ENCODE assay signal across 15 cellular contexts in genomic region chr10:8121199-8121890, GRCh38.
"Had no signal": no experiment of that assay in that cellular context is flagged by ENCODE, and none has a peak within 500 bp of the region (broad histone marks: within the 10 kb centered on the region; RNA-seq: fewer than 3 reads in every experiment).

No MANE protein-coding gene starts in this region.

- H3K4me1 Mint-ChIP-seq: activated B cell treated with CpG ODN at 0.5 μM for 24 hours; activated naive CD4-positive, alpha-beta T cell treated with anti-CD3 and anti-CD28 coated beads, Interleukin-2, amount 50 U/mL, for 24 hours; stimulated activated memory B cell treated with anti-CD40 and anti-IgM and Interleukin-4, amounts not matched to agents 10 μg/mL and 1 μg/mL and 100 μg/mL, for 72 hours had no signal

- H3K9me3 Mint-ChIP-seq: activated B cell treated with CpG ODN at 0.5 μM for 24 hours; activated naive CD4-positive, alpha-beta T cell treated with anti-CD3 and anti-CD28 coated beads, Interleukin-2, amount 50 U/mL, for 24 hours; naive thymus-derived CD8-positive, alpha-beta T cell had no signal

- H3K27ac Mint-ChIP-seq: activated B cell treated with CpG ODN at 0.5 μM for 24 hours; activated CD4-positive, alpha-beta T cell treated with anti-CD3 and anti-CD28 coated beads, Interleukin-2, amount 10 ng/mL, durations not matched to agents 24 days and 14 days; activated naive CD4-positive, alpha-beta T cell treated with anti-CD3 and anti-CD28 coated beads, Interleukin-2, amount 50 U/mL, for 24 hours; stimulated activated memory B cell treated with anti-CD40 and anti-IgM and Interleukin-4, amounts not matched to agents 10 μg/mL and 1 μg/mL and 100 μg/mL, for 72 hours had no signal

- H3K27me3 Mint-ChIP-seq: activated B cell treated with CpG ODN at 0.5 μM for 24 hours; activated naive CD4-positive, alpha-beta T cell treated with anti-CD3 and anti-CD28 coated beads, Interleukin-2, amount 50 U/mL, for 24 hours had no signal

- H3K36me3 ChIP-seq: tibial nerve, vagina had no signal

- H3K4me3 ChIP-seq: tibial nerve, vagina had no signal

- H3K27me3 ChIP-seq: tibial nerve, vagina had no signal

- ATAC-seq: left lobe of liver; stimulated activated memory B cell treated with anti-CD40 and anti-IgM and Interleukin-4, amounts not matched to agents 10 μg/mL and 1 μg/mL and 100 μg/mL, for 72 hours had no signal

- H3K36me3 Mint-ChIP-seq: activated naive CD4-positive, alpha-beta T cell treated with anti-CD3 and anti-CD28 coated beads, Interleukin-2, amount 50 U/mL, for 24 hours; naive thymus-derived CD8-positive, alpha-beta T cell; stimulated activated memory B cell treated with anti-CD40 and anti-IgM and Interleukin-4, amounts not matched to agents 10 μg/mL and 1 μg/mL and 100 μg/mL, for 72 hours had no signal

- H3K4me3 Mint-ChIP-seq: activated B cell treated with CpG ODN at 0.5 μM for 24 hours; activated CD4-positive, alpha-beta T cell treated with anti-CD3 and anti-CD28 coated beads, Interleukin-2, amount 10 ng/mL, durations not matched to agents 24 days and 14 days; activated naive CD4-positive, alpha-beta T cell treated with anti-CD3 and anti-CD28 coated beads, Interleukin-2, amount 50 U/mL, for 24 hours; stimulated activated memory B cell treated with anti-CD40 and anti-IgM and Interleukin-4, amounts not matched to agents 10 μg/mL and 1 μg/mL and 100 μg/mL, for 72 hours had no signal

- H3K27ac ChIP-seq: tibial nerve, vagina had no signal

- DNase-seq: activated B cell treated with CpG ODN at 0.5 μM for 24 hours; activated CD4-positive, alpha-beta T cell treated with anti-CD3 and anti-CD28 coated beads, Interleukin-2, amount 10 ng/mL, durations not matched to agents 24 days and 14 days; activated T-cell treated with anti-CD3 and anti-CD28 coated beads for 4 hours; amniotic stem cell; caudate nucleus; mammary epithelial cell; naive thymus-derived CD8-positive, alpha-beta T cell; stimulated activated CD4-positive, alpha-beta T cell treated with anti-CD3 and anti-CD28 coated beads, Interleukin-12 subunit alpha, Interleukin-12 subunit beta, amount 100 ng/mL, for 4 hours; T-helper 1 cell; T1000 had no signal

- H3K4me1 ChIP-seq: tibial nerve, vagina had no signal
